8 cellular contexts compared by ENCODE assay signal in genomic region chr5:10760976-10761841, GRCh38. TPM values are rescaled to one million over a fixed set of nuclear protein-coding genes. Genes with fewer than 3 reads are reported as not detected.
A peak's percentile ranks its signal among the peaks of the same experiment; 100 is the strongest.
DNase-seq lines count a peak whose midpoint lies in the region; ATAC-seq and TF ChIP-seq lines count a peak whose summit lies in the region.

Gene DAP, minus strand, starts transcription at chr5:10761234. Its CDS starts 166 bp downstream, at chr5:10761068.

- H3K4me1 ChIP-seq in DOHH2 (ENCODE audit: control insufficient read depth, low read length), result peaks cover 62% of the 10 kb centered on the region

- H3K4me3 ChIP-seq in DOHH2 (ENCODE audit: low read length), result peak within 1 kb of the TSS; percentile 80
- peak within 1 kb of the TSS; percentile 62 for H3K4me3 ChIP-seq in fibroblast of pulmonary artery (replicated peaks; ENCODE audit: low read depth, low read length)

- peaks cover 5% of the 10 kb centered on the region for H3K36me3 Mint-ChIP-seq in natural killer cell treated with Interleukin-12 subunit alpha and Interleukin-12 subunit beta and Interleukin-15 and Interleukin-18, amount 100 ng/mL, for 72 hours

- ATAC-seq in GM21825 (IDR thresholded peaks at IDR 0.05; ENCODE audit: unreplicated experiment), result peak; percentile 69
- ATAC-seq in natural killer cell treated with Interleukin-12 subunit alpha and Interleukin-12 subunit beta and Interleukin-15 and Interleukin-18, amount 100 ng/mL, for 72 hours, result peak; percentile 97 to 98
- peak; percentile 86 for ATAC-seq in stimulated activated naive CD8-positive, alpha-beta T cell treated with anti-CD3 and anti-CD28 coated beads, Interleukin-15, Interleukin-2, amounts not matched to agents 100 U/mL and 50 U/mL, for 24 hours

- TF ChIP-seq CTCF in DOHH2 (IDR thresholded peaks at IDR 0.05; ENCODE audit: low read depth, low read length, poor library complexity, severe bottlenecking) (no peak), RWPE1 (conservative IDR thresholded peaks at IDR 0.05; ENCODE audit: low read depth) (no peak), fibroblast of pulmonary artery (IDR thresholded peaks at IDR 0.05; ENCODE audit: low read length, missing control alignments) (no peak)

- POLR2A ChIA-PET in RWPE1 (lab: Yijun Ruan, JAX; ENCODE audit: low non-redundant PET), result no interaction called here

- H3F3A ChIP-seq in DOHH2 (ENCODE audit: control insufficient read depth, insufficient read depth), result peaks cover 15% of the 10 kb centered on the region

- CTCF ChIA-PET in RWPE1 (lab: Yijun Ruan, JAX), result interaction anchor here (1.3 kb wide), 1 partner anchor 59 kb away, joined by 3 read pairs; no protein-coding TSS in a partner anchor

- H3K27me3 ChIP-seq in DOHH2 (ENCODE audit: control insufficient read depth, low read length), result no peaks in the 10 kb centered on the region

- H3K36me3 ChIP-seq in DOHH2 (ENCODE audit: control insufficient read depth, low read length), result peaks cover 35% of the 10 kb centered on the region
- H3K36me3 ChIP-seq in KOPT-K1 (ENCODE audit: insufficient read depth, low read length), result no peaks in the 10 kb centered on the region

- peaks cover 30 to 42% of the 10 kb centered on the region in 2 donors for H3K4me1 Mint-ChIP-seq in natural killer cell treated with Interleukin-12 subunit alpha and Interleukin-12 subunit beta and Interleukin-15 and Interleukin-18, amount 100 ng/mL, for 72 hours (ENCODE audit: low read depth in 2 of 2)

- H3K9me3 Mint-ChIP-seq in natural killer cell treated with Interleukin-12 subunit alpha and Interleukin-12 subunit beta and Interleukin-15 and Interleukin-18, amount 100 ng/mL, for 72 hours, result no peaks in the 10 kb centered on the region

- H3K4me2 ChIP-seq in DOHH2 (ENCODE audit: low read length), result peak within 1 kb of the TSS; percentile 84

- peak within 1 kb of the TSS; percentile 95 for H3K27ac ChIP-seq in DOHH2 (ENCODE audit: low read depth, low read length)
- peak within 1 kb of the TSS; percentile 77 for H3K27ac ChIP-seq in KOPT-K1 (ENCODE audit: low read depth, low read length, poor library complexity, severe bottlenecking)
- H3K27ac ChIP-seq in RWPE1, result peak within 1 kb of the TSS; percentile 89

- peak; percentile 83 for DNase-seq in RWPE1 (ENCODE audit: low spot score)
- DNase-seq in activated T-helper 9 cell treated with anti-CD3 and anti-CD28 coated beads, Interleukin-2, amount 50 U/mL, for 16 hours (ENCODE audit: low read depth), result peak; percentile 87
- DNase-seq in fibroblast of pulmonary artery (ENCODE audit: low read depth), result peak; percentile 91
- peak; percentile 93 for DNase-seq in natural killer cell treated with Interleukin-12 subunit alpha and Interleukin-12 subunit beta and Interleukin-15 and Interleukin-18, amount 100 ng/mL, for 72 hours (ENCODE audit: low spot score)
- peak; percentile 91 for DNase-seq in stimulated activated naive CD8-positive, alpha-beta T cell treated with anti-CD3 and anti-CD28 coated beads, Interleukin-15, Interleukin-2, amounts not matched to agents 100 U/mL and 50 U/mL, for 24 hours

- H3K27ac Mint-ChIP-seq in natural killer cell treated with Interleukin-12 subunit alpha and Interleukin-12 subunit beta and Interleukin-15 and Interleukin-18, amount 100 ng/mL, for 72 hours, result peak within 1 kb of the TSS; percentile 55 to 85

- no peaks in the 10 kb centered on the region for H3K9me3 ChIP-seq in DOHH2 (ENCODE audit: control insufficient read depth, insufficient read depth, low read length)
- no peaks in the 10 kb centered on the region for H3K9me3 ChIP-seq in KOPT-K1 (ENCODE audit: insufficient read depth, low read length, poor library complexity, severe bottlenecking)

- peaks cover 47% of the 10 kb centered on the region for H3K79me2 ChIP-seq in DOHH2 (ENCODE audit: control insufficient read depth, low read length)

- H3K27me3 Mint-ChIP-seq in natural killer cell treated with Interleukin-12 subunit alpha and Interleukin-12 subunit beta and Interleukin-15 and Interleukin-18, amount 100 ng/mL, for 72 hours, result peaks cover 7% of the 10 kb centered on the region in 2 donors

- no peaks in the 10 kb centered on the region for H3K9me2 ChIP-seq in DOHH2 (replicated peaks; ENCODE audit: control insufficient read depth, low read length)

- peak within 1 kb of the TSS; percentile 84 for H3K4me3 Mint-ChIP-seq in natural killer cell treated with Interleukin-12 subunit alpha and Interleukin-12 subunit beta and Interleukin-15 and Interleukin-18, amount 100 ng/mL, for 72 hours

- H4K20me1 ChIP-seq in DOHH2 (ENCODE audit: control insufficient read depth, insufficient read depth, low read depth, low read length), result peaks cover 8% of the 10 kb centered on the region; the same call in 1 of the 2 replicates

RNA-seq across cellular contexts. Expression of gene DAP, which starts in this region (rescaled TPM):
- 10 to 100 TPM; 80.1 to 84.3 TPM for total RNA-seq in natural killer cell treated with Interleukin-12 subunit alpha and Interleukin-12 subunit beta and Interleukin-15 and Interleukin-18, amount 100 ng/mL, for 72 hours

Comparison
In these comparisons a context has a peak if more than half of its experiments do, and no peak if none do; other contexts are left out.
1. Peak in every context shown above with its lines: DNase-seq, ATAC-seq, H3K4me3 ChIP-seq and H3K27ac ChIP-seq.